9 cellular contexts compared by ENCODE assay signal in genomic region chr19:15584541-15585115, GRCh38. TPM values are rescaled to one million over a fixed set of nuclear protein-coding genes. Genes with fewer than 3 reads are reported as not detected.
A peak's percentile ranks its signal among the peaks of the same experiment; 100 is the strongest.
DNase-seq lines count a peak whose midpoint lies in the region; ATAC-seq, FAIRE-seq and TF ChIP-seq lines count a peak whose summit lies in the region.
"Had no signal": no experiment of that assay in that cellular context is flagged by ENCODE, and none has a peak within 500 bp of the region (broad histone marks: within the 10 kb centered on the region; RNA-seq: fewer than 3 reads in every experiment).

No MANE protein-coding gene starts in this region.

- 8 to 9% methylated on average over 35 of the region's 35 CpGs for WGBS in pancreas, 2 donors

- no peak overlapping the region for H3K4me3 ChIP-seq in CD8-positive, alpha-beta memory T cell (ENCODE audit: low read length)
- no peak overlapping the region for H3K4me3 ChIP-seq in SJCRH30
- no peak overlapping the region for H3K4me3 ChIP-seq in pancreas
- H3K4me3 ChIP-seq in tibial artery, result no peak overlapping the region

- no peak for FAIRE-seq in frontal cortex (lab: Jason Lieb, UNC)
- FAIRE-seq in pancreas (lab: Jason Lieb, UNC), result no peak

- peak; percentile 58 to 85 (median 74) for DNase-seq in CD8-positive, alpha-beta memory T cell
- peak in 63 of 76 experiments; percentile 6 to 82 (median 54) for DNase-seq in HUDEP-2 (lab: John Stamatoyannopoulos, UW; ENCODE audit: unreplicated experiment in 76 of 76)
- peak; percentile 79 to 87 for DNase-seq in SJCRH30
- DNase-seq in activated effector memory CD4-positive, alpha-beta T cell treated with anti-CD3 and anti-CD28 coated beads, Interleukin-2, amount 50 U/mL, for 16 hours, result peak; percentile 93
- peak; percentile 31 to 74 for DNase-seq in frontal cortex (ENCODE audit: low spot score in 2 of 2)
- peak; percentile 54 to 98 (median 80) for DNase-seq in pancreas
- DNase-seq in tibial artery, result peak; percentile 79 to 80
- DNase-seq in epidermal melanocyte (ENCODE audit: insufficient read length, low spot score), result no peak

- TF ChIP-seq CTCF in pancreas (IDR thresholded peaks at IDR 0.05), result peak; percentile 82 to 91 (median 86)
- TF ChIP-seq CTCF in tibial artery (IDR thresholded peaks at IDR 0.05), result peak; percentile 77 to 81

- POLR2A ChIA-PET in CD8-positive, alpha-beta memory T cell (lab: Charles Lee), result no interaction called here

- ATAC-seq in pancreas, result peak; percentile 76 to 99 (median 93)

- H3K27ac Mint-ChIP-seq in CD8-positive, alpha-beta memory T cell, result no peak overlapping the region

- peak overlapping the region in 3 of 7 donors; percentile 52 to 66 (median 54) for H3K4me3 Mint-ChIP-seq in CD8-positive, alpha-beta memory T cell

- H3K27ac ChIP-seq in CD8-positive, alpha-beta memory T cell (ENCODE audit: low read depth, low read length), result no peak overlapping the region
- no peak overlapping the region for H3K27ac ChIP-seq in SJCRH30
- H3K27ac ChIP-seq in pancreas, result no peak overlapping the region
- H3K27ac ChIP-seq in tibial artery, result no peak overlapping the region

- no peaks in the 10 kb centered on the region for H3K36me3 Mint-ChIP-seq in CD8-positive, alpha-beta memory T cell

- H3K9me3 ChIP-seq in CD8-positive, alpha-beta memory T cell (ENCODE audit: low read length), result no peaks in the 10 kb centered on the region
- H3K9me3 ChIP-seq in SJCRH30 (replicated peaks) (no peaks in the 10 kb centered on the region), pancreas (no peaks in the 10 kb centered on the region), tibial artery (no peaks in the 10 kb centered on the region)

- peaks cover 12% of the 10 kb centered on the region for H3K27me3 ChIP-seq in CD8-positive, alpha-beta memory T cell (ENCODE audit: insufficient read depth, low read length, poor library complexity, severe bottlenecking)
- H3K27me3 ChIP-seq in SJCRH30 (peaks cover 22% of the 10 kb centered on the region), pancreas (peaks cover 0 to 5% (median 0%) of the 10 kb centered on the region in 4 donors), tibial artery (peaks cover 0 to 44% of the 10 kb centered on the region in 2 donors)

- no peaks in the 10 kb centered on the region for H3K9me3 Mint-ChIP-seq in CD8-positive, alpha-beta memory T cell

- CTCF ChIA-PET in CD8-positive, alpha-beta memory T cell (lab: Charles Lee), result interaction anchor here (1.8 kb wide), 1 partner anchor 165 kb away, joined by 3 read pairs; no protein-coding TSS in a partner anchor

- H3K4me1 Mint-ChIP-seq in CD8-positive, alpha-beta memory T cell, result peaks cover 0 to 8% (median 7%) of the 10 kb centered on the region in 3 donors

- intact Hi-C loops in pancreas (cut with DNase I), result no loop called here
- intact Hi-C loops in tibial artery (cut with DNase I; ENCODE audit: low total_unique reads), result no loop called here

- no peaks in the 10 kb centered on the region for H3K4me1 ChIP-seq in CD8-positive, alpha-beta memory T cell (ENCODE audit: insufficient read depth, low read length)
- H3K4me1 ChIP-seq in SJCRH30 (no peaks in the 10 kb centered on the region), pancreas (no peaks in the 10 kb centered on the region), tibial artery (peaks cover 0 to 7% (median 4%) of the 10 kb centered on the region in 4 donors)

- peaks cover 17 to 46% of the 10 kb centered on the region in 2 donors for H3K27me3 Mint-ChIP-seq in CD8-positive, alpha-beta memory T cell

- H3K36me3 ChIP-seq in CD8-positive, alpha-beta memory T cell (ENCODE audit: insufficient read depth, low read length), result no peaks in the 10 kb centered on the region
- no peaks in the 10 kb centered on the region for H3K36me3 ChIP-seq in SJCRH30
- H3K36me3 ChIP-seq in pancreas, result no peaks in the 10 kb centered on the region
- H3K36me3 ChIP-seq in tibial artery, result no peaks in the 10 kb centered on the region

RNA-seq across cellular contexts. Expression of gene CYP4F8, which starts 30.4 kb away (rescaled TPM):
- not detected for total RNA-seq in CD8-positive, alpha-beta memory T cell
- polyA plus RNA-seq in CD8-positive, alpha-beta memory T cell, result not detected
- not detected in 2 replicates for total RNA-seq in SJCRH30 (2014; rRNA removed; shearing (Covaris generic))
- not detected for total RNA-seq in frontal cortex
- not detected for total RNA-seq in pancreas
- polyA plus RNA-seq in pancreas, result not detected
- total RNA-seq: activated CD8-positive, alpha-beta memory T cell treated with anti-CD3 and anti-CD28 coated beads for 36 hours had no signal

RNA-seq across cellular contexts. Expression of gene CYP4F3, which starts 56.1 kb away (rescaled TPM):
- total RNA-seq in CD8-positive, alpha-beta memory T cell, result under 1 TPM; 0.16 to 0.28 TPM
- not detected for polyA plus RNA-seq in CD8-positive, alpha-beta memory T cell
- total RNA-seq in SJCRH30 (2014; rRNA removed; shearing (Covaris generic)), result not detected in 2 replicates
- not detected for total RNA-seq in frontal cortex
- total RNA-seq in pancreas, result 1 to 10 TPM in 1 of 6 donors, under 1 TPM in 5; 0.25 to 1.1 (median 0.47) TPM
- polyA plus RNA-seq in pancreas, result 1 to 10 TPM in 1 of 2 donors, under 1 TPM in 1; 0.23 to 1.8 TPM
